In the genomic region with DNA sequence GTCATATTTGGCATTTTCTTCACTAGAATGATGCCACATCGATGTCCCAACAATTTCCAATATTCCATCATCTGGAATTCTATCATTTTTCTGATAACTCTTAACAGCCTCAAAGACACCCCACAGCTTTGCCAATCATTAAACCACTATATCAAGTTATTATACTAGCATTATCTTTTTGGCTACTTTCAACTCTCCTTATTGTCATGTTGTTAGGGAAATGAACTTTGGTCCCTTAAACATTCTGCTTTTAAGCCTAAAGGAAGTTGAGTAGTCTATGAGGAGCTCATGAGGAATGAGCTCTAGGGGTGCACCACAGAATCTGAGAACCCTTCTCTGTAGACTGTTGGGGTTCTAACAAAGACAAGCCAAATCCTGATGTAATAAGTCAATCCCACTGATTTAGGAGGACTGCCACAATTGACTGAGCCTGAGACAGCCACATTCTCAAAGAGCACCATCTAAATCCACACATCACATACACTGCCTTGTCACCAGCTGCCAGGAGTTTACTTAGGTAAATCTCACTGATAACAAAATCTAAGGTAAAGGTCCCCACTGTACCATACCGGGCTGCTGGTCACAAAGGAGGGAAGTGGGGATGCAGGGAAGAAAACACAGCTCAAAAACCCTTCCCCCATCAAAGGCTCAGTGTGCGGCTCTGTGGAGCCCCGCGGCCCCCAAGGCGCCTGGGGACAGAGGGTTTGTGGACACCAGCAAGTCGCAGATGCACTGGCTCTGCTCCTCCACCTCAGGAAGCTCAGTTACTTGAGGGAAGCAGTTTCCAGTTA, we compare ENCODE assay signal across 30 cellular contexts. TPM values are rescaled to one million over a fixed set of nuclear protein-coding genes. Genes with fewer than 3 reads are reported as not detected.
DNase-seq lines count a peak whose midpoint lies in the region; ATAC-seq, FAIRE-seq and TF ChIP-seq lines count a peak whose summit lies in the region.
"Had no signal": no experiment of that assay in that cellular context is flagged by ENCODE, and none has a peak within 500 bp of the region (broad histone marks: within the 10 kb centered on the region; RNA-seq: fewer than 3 reads in every experiment).

No MANE protein-coding gene starts in this region.

- no peak for TF ChIP-seq CTCF in HepG2 (CRISPR knock-in tag; IDR thresholded peaks at IDR 0.05)
- TF ChIP-seq CTCF in transverse colon (IDR thresholded peaks at IDR 0.05), result no peak
- no peak for TF ChIP-seq CTCF in H9 (conservative IDR thresholded peaks at IDR 0.05)

- H4K91ac ChIP-seq in H9 (ENCODE audit: insufficient read length, low read depth, low read length), result no peak overlapping the region

- no peak for ATAC-seq in activated T-cell treated with anti-CD3 and anti-CD28 coated beads, Interleukin-2, amount 50 U/mL, for 4 hours
- ATAC-seq in activated T-helper 17 cell treated with anti-CD3 and anti-CD28 coated beads, Interleukin-2, amount 50 U/mL, for 72 hours (replicated peaks), result no peak
- ATAC-seq in HepG2, result peak; percentile 81
- ATAC-seq: CD8-positive, alpha-beta T cell; effector memory CD8-positive, alpha-beta T cell; esophagus mucosa; heart left ventricle; psoas muscle; Right ventricle myocardium inferior; stimulated activated naive CD8-positive, alpha-beta T cell treated with anti-CD3 and anti-CD28 coated beads, Interleukin-15, Interleukin-2, amounts not matched to agents 100 U/mL and 50 U/mL, for 24 hours had no signal

- H3K4me3 ChIP-seq in HepG2 (replicated peaks in 1 of 3; ENCODE audit: insufficient read depth in 1 of 3, low read depth in 2 of 3, low read length in 3 of 3) (no peak overlapping the region), transverse colon (no peak overlapping the region)
- H3K4me3 ChIP-seq: breast epithelium, coronary artery, HAP-1, heart left ventricle, PC-9, psoas muscle had no signal

- no peak overlapping the region for H3K4ac ChIP-seq in H9 (ENCODE audit: low read depth, low read length)

- peaks cover 5% of the 10 kb centered on the region for H3K79me2 ChIP-seq in HepG2 (ENCODE audit: insufficient read depth, low read length)
- no peaks in the 10 kb centered on the region for H3K79me2 ChIP-seq in H9 (ENCODE audit: insufficient read depth, low read length)

- intact Hi-C loops in HepG2 (cut with micrococcal nuclease; ENCODE audit: unreplicated experiment), result no loop called here
- intact Hi-C loops in transverse colon (cut with DNase I; ENCODE audit: low total_unique reads), result no loop called here

- H2AK5ac ChIP-seq in H9 (ENCODE audit: insufficient read length, low read length), result no peak overlapping the region

- no peak overlapping the region for H3K56ac ChIP-seq in H9 (ENCODE audit: insufficient read length, low read depth, low read length)

- H2BK120ac ChIP-seq in H9 (ENCODE audit: low read depth, low read length, poor library complexity, severe bottlenecking), result no peak overlapping the region

- H3K27ac ChIP-seq in HepG2 (ENCODE audit: extremely low read length, insufficient read depth, low read length) (peak overlapping the region; percentile 12), transverse colon (peak overlapping the region; percentile 69 to 83 (median 80)), H9 (ENCODE audit: insufficient read length, low read depth, low read length) (no peak overlapping the region)
- H3K27ac ChIP-seq: breast epithelium, coronary artery, heart left ventricle, PC-9, psoas muscle, VCaP had no signal

- no peak overlapping the region for H3K4me3 Mint-ChIP-seq in activated T-cell treated with anti-CD3 and anti-CD28 coated beads, Interleukin-2, amount 50 U/mL, for 24 hours
- H3K4me3 Mint-ChIP-seq in activated T-cell treated with anti-CD3 and anti-CD28 coated beads, Interleukin-2, amount 50 U/mL, for 4 hours, result no peak overlapping the region
- H3K4me3 Mint-ChIP-seq in activated T-helper 17 cell treated with anti-CD3 and anti-CD28 coated beads, Interleukin-2, amount 50 U/mL, for 72 hours, result no peak overlapping the region
- H3K4me3 Mint-ChIP-seq in H9, result no peak overlapping the region
- H3K4me3 Mint-ChIP-seq: activated CD4-positive, alpha-beta T cell treated with anti-CD3 and anti-CD28 coated beads, Interleukin-2, amount 10 ng/mL, durations not matched to agents 7 days and 5 days; activated naive CD4-positive, alpha-beta T cell treated with anti-CD3 and anti-CD28 coated beads, Interleukin-2, amount 10 ng/mL, durations not matched to agents 7 days and 5 days; CD8-positive, alpha-beta T cell; effector memory CD8-positive, alpha-beta T cell had no signal

- H2AFZ ChIP-seq in HepG2 (ENCODE audit: low read length), result no peak overlapping the region
- H2AFZ ChIP-seq in H9 (ENCODE audit: low read length), result no peak overlapping the region
- H2AFZ ChIP-seq: PC-9 had no signal

- TF ChIP-seq POLR2A in HepG2 (IDR thresholded peaks at IDR 0.05; ENCODE audit: insufficient read depth in 1 of 2, low read depth in 2 of 2, low read length in 2 of 2) (no peak), transverse colon (IDR thresholded peaks at IDR 0.05) (no peak)

- no peak overlapping the region for H3K23ac ChIP-seq in H9 (ENCODE audit: insufficient read length, low read depth, low read length)

- no peak overlapping the region for H3T11ph ChIP-seq in H9 (ENCODE audit: low read length)

- peaks cover 19% of the 10 kb centered on the region for H3K4me1 ChIP-seq in HepG2 (ENCODE audit: insufficient read depth, low read length)
- H3K4me1 ChIP-seq in transverse colon, result peaks cover 0 to 56% (median 16%) of the 10 kb centered on the region in 4 donors
- peaks cover 14% of the 10 kb centered on the region; the same call in 1 of the 2 replicates for H3K4me1 ChIP-seq in H9 (ENCODE audit: insufficient read depth, low read length)

- H2BK12ac ChIP-seq in H9 (ENCODE audit: insufficient read length, low read depth, low read length), result no peak overlapping the region

- H3K9me3 ChIP-seq in HepG2 (ENCODE audit: low read length), result no peaks in the 10 kb centered on the region
- H3K9me3 ChIP-seq in transverse colon, result no peaks in the 10 kb centered on the region
- H3K9me3 ChIP-seq in H9 (ENCODE audit: control insufficient read depth, low read depth, low read length), result no peaks in the 10 kb centered on the region
- H3K9me3 ChIP-seq: breast epithelium, HAP-1, heart left ventricle, psoas muscle had no signal

- H3K79me1 ChIP-seq in H9 (ENCODE audit: insufficient read depth, low read depth, low read length, poor library complexity, severe bottlenecking), result peaks cover 6% of the 10 kb centered on the region

- in situ Hi-C loops in HepG2 (cut with HindIII; ENCODE audit: extremely low pct_ligation_motif_present, low pct_unique_long_range_greater_than_20kb), result no loop called here
- in situ Hi-C loops in transverse colon (cut with MboI; ENCODE audit: low pct_ligation_motif_present in 1 of 4, low pct_unique_long_range_greater_than_20kb in 1 of 4, low sequenced_read_pairs in 3 of 4), result no loop called here

- no peak overlapping the region for H2BK15ac ChIP-seq in H9 (ENCODE audit: low read depth, low read length)

- no peak overlapping the region for H2BK20ac ChIP-seq in H9 (ENCODE audit: low read depth, low read length, poor library complexity, severe bottlenecking)

- H4K20me1 ChIP-seq in HepG2 (ENCODE audit: insufficient read depth, low read length) (no peaks in the 10 kb centered on the region), H9 (ENCODE audit: control insufficient read depth, insufficient read depth, insufficient read length) (no peaks in the 10 kb centered on the region)

- no peaks in the 10 kb centered on the region for H3K9me3 Mint-ChIP-seq in activated T-cell treated with anti-CD3 and anti-CD28 coated beads, Interleukin-2, amount 50 U/mL, for 24 hours
- no peaks in the 10 kb centered on the region for H3K9me3 Mint-ChIP-seq in activated T-cell treated with anti-CD3 and anti-CD28 coated beads, Interleukin-2, amount 50 U/mL, for 4 hours
- no peaks in the 10 kb centered on the region for H3K9me3 Mint-ChIP-seq in activated T-helper 17 cell treated with anti-CD3 and anti-CD28 coated beads, Interleukin-2, amount 50 U/mL, for 72 hours
- no peaks in the 10 kb centered on the region for H3K9me3 Mint-ChIP-seq in H9
- H3K9me3 Mint-ChIP-seq: activated CD4-positive, alpha-beta T cell treated with anti-CD3 and anti-CD28 coated beads, Interleukin-2, amount 10 ng/mL, durations not matched to agents 7 days and 5 days; activated naive CD4-positive, alpha-beta T cell treated with anti-CD3 and anti-CD28 coated beads, Interleukin-2, amount 10 ng/mL, durations not matched to agents 7 days and 5 days; CD8-positive, alpha-beta T cell; effector memory CD8-positive, alpha-beta T cell had no signal

- H2BK5ac ChIP-seq in H9 (ENCODE audit: insufficient read length, low read length), result no peak overlapping the region

- no peak for DNase-seq in activated T-cell treated with anti-CD3 and anti-CD28 coated beads, Interleukin-2, amount 50 U/mL, for 24 hours
- DNase-seq in activated T-cell treated with anti-CD3 and anti-CD28 coated beads, Interleukin-2, amount 50 U/mL, for 4 hours, result no peak
- DNase-seq in HepG2 (ENCODE audit: low spot score) (peak; percentile 23), transverse colon (peak; percentile 43), H9 (no peak), COLO829 (ENCODE audit: low spot score) (no peak), NCI-H446 (lab: John Stamatoyannopoulos, UW) (no peak)
- DNase-seq: activated CD4-positive, alpha-beta T cell treated with anti-CD3 and anti-CD28 coated beads, Interleukin-2, amount 10 ng/mL, durations not matched to agents 7 days and 5 days; activated naive CD4-positive, alpha-beta T cell treated with anti-CD3 and anti-CD28 coated beads, Interleukin-2, amount 10 ng/mL, durations not matched to agents 7 days and 5 days; CD8-positive, alpha-beta T cell; DMS153; effector memory CD8-positive, alpha-beta T cell; foreskin fibroblast; heart left ventricle; MV-4-11; NCI-H1694 treated with DMSO at 0.1 percent for 48 hours; NCI-H510A; PC-9; psoas muscle; stimulated activated naive CD8-positive, alpha-beta T cell treated with anti-CD3 and anti-CD28 coated beads, Interleukin-15, Interleukin-2, amounts not matched to agents 100 U/mL and 50 U/mL, for 24 hours; T-helper 9 cell had no signal

- CTCF ChIA-PET in HepG2 (lab: Yijun Ruan, JAX; ENCODE audit: low intra/inter-chr PET ratio, low total read pairs), result no interaction called here

- FAIRE-seq in HepG2 (lab: Jason Lieb, UNC), result no peak
- FAIRE-seq: G401.6, HTR-8/SVneo had no signal

- H3K4me2 ChIP-seq in HepG2 (ENCODE audit: low read depth, low read length), result peak overlapping the region; percentile 2; the same call in 1 of the 2 replicates
- H3K4me2 ChIP-seq in H9 (ENCODE audit: insufficient read depth, insufficient read length, low read length), result no peak overlapping the region
- H3K4me2 ChIP-seq: PC-9 had no signal

- POLR2A ChIA-PET in HepG2 (lab: Yijun Ruan, JAX), result interaction anchor here (1.0 kb wide), 1 partner anchor 59 kb away, joined by 3 read pairs; the partner anchor contains the start of genes CCNK and SETD3

- 66% methylated on average over 6 of the region's 7 CpGs for WGBS in HepG2 (ENCODE audit: low lambda C conversion rate)
- WGBS in transverse colon (ENCODE audit: low coverage in 1 of 2), 2 donors, result 43 to 67% methylated on average over 1 to 7 of the region's 7 CpGs
- WGBS in H9 (ENCODE audit: extremely low coverage, insufficient read length, low lambda C conversion rate), result no CpG with 5 or more reads among the region's 7 CpGs

- H4K8ac ChIP-seq in H9 (replicated peaks; ENCODE audit: insufficient read length, low read depth, low read length), result no peak overlapping the region

- TF ChIP-seq RAD21 in HepG2 (CRISPR knock-in tag; IDR thresholded peaks at IDR 0.05), result no peak

- peaks cover 35% of the 10 kb centered on the region for H3K36me3 Mint-ChIP-seq in activated T-cell treated with anti-CD3 and anti-CD28 coated beads, Interleukin-2, amount 50 U/mL, for 24 hours (ENCODE audit: low read depth)
- H3K36me3 Mint-ChIP-seq in activated T-cell treated with anti-CD3 and anti-CD28 coated beads, Interleukin-2, amount 50 U/mL, for 4 hours (ENCODE audit: insufficient read depth), result peaks cover 11% of the 10 kb centered on the region
- peaks cover 32% of the 10 kb centered on the region for H3K36me3 Mint-ChIP-seq in activated T-helper 17 cell treated with anti-CD3 and anti-CD28 coated beads, Interleukin-2, amount 50 U/mL, for 72 hours (ENCODE audit: low read depth)
- peaks cover 0 to 4% (median under 1%) of the 10 kb centered on the region in 3 experiments; a peak in 3 of 7 replicates for H3K36me3 Mint-ChIP-seq in H9 (ENCODE audit: insufficient read depth in 1 of 3, low read depth in 3 of 3)

- no peak overlapping the region for H3K14ac ChIP-seq in H9 (ENCODE audit: insufficient read depth, low read length)

- H3K9ac ChIP-seq in HepG2 (ENCODE audit: insufficient read depth, low read depth, low read length) (no peak overlapping the region), H9 (ENCODE audit: extremely low read depth, insufficient read length, low read length) (no peak overlapping the region)

- no peaks in the 10 kb centered on the region for H3K23me2 ChIP-seq in H9 (ENCODE audit: insufficient read length, low read depth, low read length, poor library complexity, severe bottlenecking)

- peaks cover 4 to 5% of the 10 kb centered on the region in 2 experiments; a peak in 1 of 5 replicates for H3K36me3 ChIP-seq in HepG2 (replicated peaks in 1 of 2; ENCODE audit: control insufficient read depth in 1 of 2, insufficient read depth in 2 of 2, low read length in 2 of 2)
- H3K36me3 ChIP-seq in transverse colon, result no peaks in the 10 kb centered on the region
- H3K36me3 ChIP-seq: breast epithelium had no signal

- no peak for TF ChIP-seq EP300 in HepG2 (IDR thresholded peaks at IDR 0.05; ENCODE audit: low read depth in 2 of 2, low read length in 2 of 2)
- no peak for TF ChIP-seq EP300 in HepG2 (CRISPR knock-in tag; IDR thresholded peaks at IDR 0.05; ENCODE audit: borderline replicate concordance)
- no peak for TF ChIP-seq EP300 in transverse colon (IDR thresholded peaks at IDR 0.05; ENCODE audit: low read depth)

- H3K18ac ChIP-seq in H9 (ENCODE audit: insufficient read length, low read depth, low read length), result no peak overlapping the region

- H4K5ac ChIP-seq in H9 (ENCODE audit: insufficient read length, low read depth, low read length), result no peak overlapping the region

- no peaks in the 10 kb centered on the region for H3K27me3 Mint-ChIP-seq in activated T-cell treated with anti-CD3 and anti-CD28 coated beads, Interleukin-2, amount 50 U/mL, for 24 hours
- H3K27me3 Mint-ChIP-seq in activated T-cell treated with anti-CD3 and anti-CD28 coated beads, Interleukin-2, amount 50 U/mL, for 4 hours (ENCODE audit: low read depth), result no peaks in the 10 kb centered on the region
- H3K27me3 Mint-ChIP-seq in activated T-helper 17 cell treated with anti-CD3 and anti-CD28 coated beads, Interleukin-2, amount 50 U/mL, for 72 hours, result no peaks in the 10 kb centered on the region
- no peaks in the 10 kb centered on the region for H3K27me3 Mint-ChIP-seq in H9 (ENCODE audit: low read depth)
- H3K27me3 Mint-ChIP-seq: activated CD4-positive, alpha-beta T cell treated with anti-CD3 and anti-CD28 coated beads, Interleukin-2, amount 10 ng/mL, durations not matched to agents 7 days and 5 days; activated naive CD4-positive, alpha-beta T cell treated with anti-CD3 and anti-CD28 coated beads, Interleukin-2, amount 10 ng/mL, durations not matched to agents 7 days and 5 days; effector memory CD8-positive, alpha-beta T cell had no signal

- H3K4me1 Mint-ChIP-seq in activated T-cell treated with anti-CD3 and anti-CD28 coated beads, Interleukin-2, amount 50 U/mL, for 24 hours (ENCODE audit: low read depth), result peaks cover 14% of the 10 kb centered on the region
- peaks cover 16% of the 10 kb centered on the region for H3K4me1 Mint-ChIP-seq in activated T-cell treated with anti-CD3 and anti-CD28 coated beads, Interleukin-2, amount 50 U/mL, for 4 hours (ENCODE audit: low read depth)
- H3K4me1 Mint-ChIP-seq in activated T-helper 17 cell treated with anti-CD3 and anti-CD28 coated beads, Interleukin-2, amount 50 U/mL, for 72 hours, result peaks cover 16% of the 10 kb centered on the region
- H3K4me1 Mint-ChIP-seq in H9, result peaks cover 52 to 55% of the 10 kb centered on the region in 2 experiments

- peak overlapping the region; percentile 26 for H3K27ac Mint-ChIP-seq in activated T-cell treated with anti-CD3 and anti-CD28 coated beads, Interleukin-2, amount 50 U/mL, for 24 hours
- peak overlapping the region; percentile 73 for H3K27ac Mint-ChIP-seq in activated T-helper 17 cell treated with anti-CD3 and anti-CD28 coated beads, Interleukin-2, amount 50 U/mL, for 72 hours
- no peak overlapping the region for H3K27ac Mint-ChIP-seq in H9
- H3K27ac Mint-ChIP-seq: activated CD4-positive, alpha-beta T cell treated with anti-CD3 and anti-CD28 coated beads, Interleukin-2, amount 10 ng/mL, durations not matched to agents 7 days and 5 days; activated naive CD4-positive, alpha-beta T cell treated with anti-CD3 and anti-CD28 coated beads, Interleukin-2, amount 10 ng/mL, durations not matched to agents 7 days and 5 days; CD8-positive, alpha-beta T cell had no signal

- BruUV-seq in HepG2 (replicated peaks; lab: Mats Ljungman, UMichigan), result no TSS peak

- no peaks in the 10 kb centered on the region for H3K27me3 ChIP-seq in HepG2 (ENCODE audit: control insufficient read depth in 1 of 2, insufficient read depth in 2 of 2, low read length in 2 of 2)
- H3K27me3 ChIP-seq in transverse colon, result no peaks in the 10 kb centered on the region
- no peaks in the 10 kb centered on the region for H3K27me3 ChIP-seq in H9 (ENCODE audit: insufficient read depth, low read length)
- H3K27me3 ChIP-seq: breast epithelium, heart left ventricle had no signal

RNA-seq across cellular contexts. Expression of gene SETD3, which starts 58.2 kb away (rescaled TPM):
- 10 to 100 TPM; 51.8 to 58.1 (median 54.8) TPM for total RNA-seq in activated T-cell treated with anti-CD3 and anti-CD28 coated beads, Interleukin-2, amount 50 U/mL, for 4 hours
- 10 to 100 TPM; 32.8 to 53.2 TPM for total RNA-seq in activated T-helper 17 cell treated with anti-CD3 and anti-CD28 coated beads, Interleukin-2, amount 50 U/mL, for 72 hours
- total RNA-seq in HepG2 (2016; rRNA removed; fragmentation: Illumina TruSeq; extraction: Trizol) (67.1 and 71.2 TPM in 2 replicates), transverse colon (100 to 1,000 TPM in 1 of 4 donors, 10 to 100 TPM in 3; 50.1 to 224 (median 68.8) TPM), H9 (2021) (53.7 and 56.7 TPM in 2 replicates)
- total RNA-seq in HepG2 (2016; cell fraction: cytosol; rRNA removed; fragmentation: Illumina TruSeq; extraction: Trizol; ENCODE audit: low read depth), result 486 and 562 TPM in 2 replicates
- 65.7 and 69.4 TPM in 2 replicates for total RNA-seq in HepG2 (2016; cell fraction: insoluble cytoplasmic fraction; rRNA removed; fragmentation: Illumina TruSeq; extraction: Trizol)
- total RNA-seq in HepG2 (2016; cell fraction: membrane; rRNA removed; fragmentation: Illumina TruSeq; extraction: Trizol), result 174 and 189 TPM in 2 replicates
- total RNA-seq in HepG2 (2016; cell fraction: nucleus; rRNA removed; fragmentation: Illumina TruSeq; extraction: Trizol), result 32.6 and 38.0 TPM in 2 replicates
- polyA plus RNA-seq in HepG2 (2011; rRNA removed), result 26.6 and 30.3 TPM in 2 replicates
- 17.9 and 21.3 TPM in 2 replicates for polyA plus RNA-seq in HepG2 (2011; cell fraction: cytosol; rRNA removed)
- polyA plus RNA-seq in HepG2 (2011; cell fraction: nucleus; rRNA removed), result 9.0 and 9.6 TPM in 2 replicates
- polyA plus RNA-seq in HepG2 (2012), result 30.1 and 35.9 TPM in 2 replicates
- 31.4 and 32.0 TPM in 2 replicates for polyA plus RNA-seq in HepG2 (2016; cell fraction: cytosol; fragmentation: Illumina TruSeq; extraction: Trizol; ENCODE audit: low read depth)
- 60.4 and 64.7 TPM in 2 replicates for polyA plus RNA-seq in HepG2 (2016; cell fraction: insoluble cytoplasmic fraction; fragmentation: Illumina TruSeq; extraction: Trizol; ENCODE audit: low read depth)
- polyA plus RNA-seq in HepG2 (2016; cell fraction: membrane; fragmentation: Illumina TruSeq; extraction: Trizol; ENCODE audit: low read depth), result 47.6 and 54.1 TPM in 2 replicates
- polyA plus RNA-seq in HepG2 (2016; cell fraction: nucleus; fragmentation: Illumina TruSeq; extraction: Trizol; ENCODE audit: insufficient read depth, low read depth), result 32.3 and 34.4 TPM in 2 replicates
- 45.8 and 74.7 TPM in 2 replicates for polyA minus RNA-seq in HepG2 (2011; rRNA and poly(A)+ RNA removed; ENCODE audit: low replicate concordance)
- polyA minus RNA-seq in HepG2 (2011; cell fraction: cytosol; rRNA and poly(A)+ RNA removed), result 54.3 and 55.8 TPM in 2 replicates
- polyA minus RNA-seq in HepG2 (2011; cell fraction: nucleus; rRNA and poly(A)+ RNA removed), result 34.1 and 34.2 TPM in 2 replicates

RNA-seq across cellular contexts. Expression of gene CCNK, which starts 58.8 kb away (rescaled TPM):
- total RNA-seq in activated T-cell treated with anti-CD3 and anti-CD28 coated beads, Interleukin-2, amount 50 U/mL, for 4 hours, result 100 to 1,000 TPM in 2 of 3 donors, 10 to 100 TPM in 1; 95.9 to 107 (median 104) TPM
- total RNA-seq in activated T-helper 17 cell treated with anti-CD3 and anti-CD28 coated beads, Interleukin-2, amount 50 U/mL, for 72 hours, result 10 to 100 TPM; 65.7 to 89.0 TPM
- total RNA-seq in HepG2 (2016; rRNA removed; fragmentation: Illumina TruSeq; extraction: Trizol), result 9.7 and 16.5 TPM in 2 replicates
- 5.1 and 6.8 TPM in 2 replicates for total RNA-seq in HepG2 (2016; cell fraction: cytosol; rRNA removed; fragmentation: Illumina TruSeq; extraction: Trizol; ENCODE audit: low read depth)
- 10.3 and 17.3 TPM in 2 replicates for total RNA-seq in HepG2 (2016; cell fraction: insoluble cytoplasmic fraction; rRNA removed; fragmentation: Illumina TruSeq; extraction: Trizol)
- total RNA-seq in HepG2 (2016; cell fraction: membrane; rRNA removed; fragmentation: Illumina TruSeq; extraction: Trizol), result 17.8 and 18.8 TPM in 2 replicates
- total RNA-seq in HepG2 (2016; cell fraction: nucleus; rRNA removed; fragmentation: Illumina TruSeq; extraction: Trizol), result 27.1 and 31.3 TPM in 2 replicates
- polyA plus RNA-seq in HepG2 (2011; rRNA removed), result 4.9 and 14.0 TPM in 2 replicates
- 4.0 and 5.4 TPM in 2 replicates for polyA plus RNA-seq in HepG2 (2011; cell fraction: cytosol; rRNA removed)
- polyA plus RNA-seq in HepG2 (2011; cell fraction: nucleus; rRNA removed), result 10.8 and 10.9 TPM in 2 replicates
- polyA plus RNA-seq in HepG2 (2012), result 25.5 and 37.8 TPM in 2 replicates
- polyA plus RNA-seq in HepG2 (2016; cell fraction: cytosol; fragmentation: Illumina TruSeq; extraction: Trizol; ENCODE audit: low read depth), result 13.3 and 14.2 TPM in 2 replicates
- 30.0 and 42.2 TPM in 2 replicates for polyA plus RNA-seq in HepG2 (2016; cell fraction: insoluble cytoplasmic fraction; fragmentation: Illumina TruSeq; extraction: Trizol; ENCODE audit: low read depth)
- polyA plus RNA-seq in HepG2 (2016; cell fraction: membrane; fragmentation: Illumina TruSeq; extraction: Trizol; ENCODE audit: low read depth), result 26.4 and 33.9 TPM in 2 replicates
- 35.3 and 41.4 TPM in 2 replicates for polyA plus RNA-seq in HepG2 (2016; cell fraction: nucleus; fragmentation: Illumina TruSeq; extraction: Trizol; ENCODE audit: insufficient read depth, low read depth)
- 10.0 and 16.9 TPM in 2 replicates for polyA minus RNA-seq in HepG2 (2011; rRNA and poly(A)+ RNA removed; ENCODE audit: low replicate concordance)
- polyA minus RNA-seq in HepG2 (2011; cell fraction: cytosol; rRNA and poly(A)+ RNA removed), result 15.8 and 19.7 TPM in 2 replicates
- 40.8 and 43.4 TPM in 2 replicates for polyA minus RNA-seq in HepG2 (2011; cell fraction: nucleus; rRNA and poly(A)+ RNA removed)
- 10 to 100 TPM; 14.5 to 42.6 (median 31.3) TPM for total RNA-seq in transverse colon
- total RNA-seq in H9 (2021), result 76.9 and 80.1 TPM in 2 replicates

Comparison
In these comparisons a context has a peak if more than half of its experiments do, and no peak if none do; other contexts are left out.
1. DNase-seq: peak in HepG2 (single experiment) and transverse colon (single experiment); none in activated T-cell treated with anti-CD3 and anti-CD28 coated beads, Interleukin-2, amount 50 U/mL, for 24 hours (single experiment), activated T-cell treated with anti-CD3 and anti-CD28 coated beads, Interleukin-2, amount 50 U/mL, for 4 hours (single experiment), H9 (single experiment), COLO829 (single experiment) and NCI-H446 (0 of 2).
2. H3K27ac Mint-ChIP-seq: peak in activated T-cell treated with anti-CD3 and anti-CD28 coated beads, Interleukin-2, amount 50 U/mL, for 24 hours (single experiment) and activated T-helper 17 cell treated with anti-CD3 and anti-CD28 coated beads, Interleukin-2, amount 50 U/mL, for 72 hours (single experiment); none in H9 (0 of 3).